In the genomic region with DNA sequence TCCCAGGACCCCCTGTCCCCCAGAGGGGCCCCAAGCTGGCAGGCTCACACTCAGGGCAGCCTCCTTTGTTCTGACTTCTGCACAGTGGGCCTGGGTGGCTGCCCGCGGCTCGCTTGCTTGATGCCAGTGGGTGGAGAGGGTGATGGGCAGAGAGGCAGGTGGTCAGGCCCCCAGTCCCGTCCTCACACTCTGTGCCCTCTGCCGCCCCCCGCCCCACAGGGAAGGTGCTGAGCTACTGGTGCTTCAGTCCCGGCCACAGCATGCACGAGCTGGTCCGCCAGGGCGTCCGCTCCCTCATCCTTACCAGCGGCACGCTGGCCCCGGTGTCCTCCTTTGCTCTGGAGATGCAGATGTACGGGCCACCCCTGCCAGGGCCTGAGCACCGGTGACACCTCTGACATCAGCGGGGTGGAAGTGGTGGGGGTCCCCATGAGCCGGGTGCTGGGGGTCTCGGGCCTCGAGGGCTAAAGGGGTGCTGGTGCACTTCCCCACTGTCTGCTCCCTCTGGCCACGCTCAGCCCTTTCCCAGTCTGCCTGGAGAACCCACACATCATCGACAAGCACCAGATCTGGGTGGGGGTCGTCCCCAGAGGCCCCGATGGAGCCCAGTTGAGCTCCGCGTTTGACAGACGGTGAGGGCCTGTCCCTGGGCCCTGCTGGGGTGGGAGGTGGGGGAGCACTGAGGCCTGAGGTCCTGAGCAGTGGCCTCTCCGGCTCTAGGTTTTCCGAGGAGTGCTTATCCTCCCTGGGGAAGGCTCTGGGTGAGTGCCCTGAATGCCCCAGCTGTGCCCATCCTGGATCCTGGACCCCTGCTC, we compare ENCODE assay signal across 1 cellular context.
TF ChIP-seq lines count a peak whose summit lies in the region.

No MANE protein-coding gene starts in this region.

TF ChIP-seq in liver, 16 proteins besides CTCF, POLR2A, EP300 and RAD21 (continued from another document):
- no peak for TF ChIP-seq NR2F2 (IDR thresholded peaks at IDR 0.05)
- TF ChIP-seq YY1 (IDR thresholded peaks at IDR 0.05): no peak
- TF ChIP-seq, protein P1, sequence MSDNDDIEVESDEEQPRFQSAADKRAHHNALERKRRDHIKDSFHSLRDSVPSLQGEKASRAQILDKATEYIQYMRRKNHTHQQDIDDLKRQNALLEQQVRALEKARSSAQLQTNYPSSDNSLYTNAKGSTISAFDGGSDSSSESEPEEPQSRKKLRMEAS (IDR thresholded peaks at IDR 0.05): no peak
- TF ChIP-seq JUND (IDR thresholded peaks at IDR 0.05): no peak
- no peak for TF ChIP-seq HNF4A (conservative IDR thresholded peaks at IDR 0.05)
- TF ChIP-seq RXRA (IDR thresholded peaks at IDR 0.05): no peak
- TF ChIP-seq SP1 (IDR thresholded peaks at IDR 0.05): no peak
- no peak for TF ChIP-seq GABPA (IDR thresholded peaks at IDR 0.05 in 1 of 2, conservative IDR thresholded peaks at IDR 0.05 in 1 of 2)
- no peak for TF ChIP-seq FOXA1 (IDR thresholded peaks at IDR 0.05)
- TF ChIP-seq, protein P2, sequence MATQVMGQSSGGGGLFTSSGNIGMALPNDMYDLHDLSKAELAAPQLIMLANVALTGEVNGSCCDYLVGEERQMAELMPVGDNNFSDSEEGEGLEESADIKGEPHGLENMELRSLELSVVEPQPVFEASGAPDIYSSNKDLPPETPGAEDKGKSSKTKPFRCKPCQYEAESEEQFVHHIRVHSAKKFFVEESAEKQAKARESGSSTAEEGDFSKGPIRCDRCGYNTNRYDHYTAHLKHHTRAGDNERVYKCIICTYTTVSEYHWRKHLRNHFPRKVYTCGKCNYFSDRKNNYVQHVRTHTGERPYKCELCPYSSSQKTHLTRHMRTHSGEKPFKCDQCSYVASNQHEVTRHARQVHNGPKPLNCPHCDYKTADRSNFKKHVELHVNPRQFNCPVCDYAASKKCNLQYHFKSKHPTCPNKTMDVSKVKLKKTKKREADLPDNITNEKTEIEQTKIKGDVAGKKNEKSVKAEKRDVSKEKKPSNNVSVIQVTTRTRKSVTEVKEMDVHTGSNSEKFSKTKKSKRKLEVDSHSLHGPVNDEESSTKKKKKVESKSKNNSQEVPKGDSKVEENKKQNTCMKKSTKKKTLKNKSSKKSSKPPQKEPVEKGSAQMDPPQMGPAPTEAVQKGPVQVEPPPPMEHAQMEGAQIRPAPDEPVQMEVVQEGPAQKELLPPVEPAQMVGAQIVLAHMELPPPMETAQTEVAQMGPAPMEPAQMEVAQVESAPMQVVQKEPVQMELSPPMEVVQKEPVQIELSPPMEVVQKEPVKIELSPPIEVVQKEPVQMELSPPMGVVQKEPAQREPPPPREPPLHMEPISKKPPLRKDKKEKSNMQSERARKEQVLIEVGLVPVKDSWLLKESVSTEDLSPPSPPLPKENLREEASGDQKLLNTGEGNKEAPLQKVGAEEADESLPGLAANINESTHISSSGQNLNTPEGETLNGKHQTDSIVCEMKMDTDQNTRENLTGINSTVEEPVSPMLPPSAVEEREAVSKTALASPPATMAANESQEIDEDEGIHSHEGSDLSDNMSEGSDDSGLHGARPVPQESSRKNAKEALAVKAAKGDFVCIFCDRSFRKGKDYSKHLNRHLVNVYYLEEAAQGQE (IDR thresholded peaks at IDR 0.05): no peak
- no peak for TF ChIP-seq HNF4G (IDR thresholded peaks at IDR 0.05)
